1 cellular context compared by ENCODE assay signal in the genomic region with DNA sequence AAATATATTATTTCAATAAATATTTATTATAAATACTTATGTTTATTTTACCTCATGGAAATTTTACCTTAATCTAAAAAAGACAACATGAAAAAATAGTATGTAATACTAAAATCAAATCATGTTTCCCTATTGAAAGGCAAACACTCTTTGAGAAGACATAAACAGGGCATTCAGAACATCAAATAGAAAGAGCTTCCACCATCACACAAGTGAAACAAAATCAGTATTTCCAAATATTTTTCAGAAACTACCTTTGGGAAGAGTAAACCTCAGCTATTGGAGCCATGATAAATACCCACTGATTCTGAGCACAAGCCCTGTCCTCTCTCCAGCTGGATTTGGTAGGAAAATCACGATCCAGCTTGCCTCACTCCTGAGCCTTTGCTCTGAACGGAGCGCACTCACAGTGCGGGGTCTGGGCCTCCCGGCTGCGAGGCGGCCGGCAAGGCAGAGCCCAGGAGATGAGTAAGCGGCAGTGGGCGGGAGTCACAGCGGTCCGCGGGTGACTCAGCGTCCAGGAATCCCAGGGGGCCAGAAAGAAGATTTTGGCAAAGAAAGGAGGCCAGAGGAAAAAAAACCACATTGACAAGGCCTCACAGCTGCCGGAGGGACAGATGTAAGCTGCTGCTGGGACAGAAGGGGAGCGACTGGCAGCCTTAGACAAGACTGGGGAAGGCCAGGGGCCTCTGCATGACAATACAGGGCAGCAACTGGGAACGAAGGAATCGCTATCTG.
A peak's percentile ranks its signal among the peaks of the same experiment; 100 is the strongest.
TF ChIP-seq lines count a peak whose summit lies in the region.

No MANE protein-coding gene starts in this region.

TF ChIP-seq in GM12878, 131 proteins besides CTCF, POLR2A, EP300 and RAD21:
- no peak for TF ChIP-seq HDAC2 (IDR thresholded peaks at IDR 0.05)
- TF ChIP-seq, protein P1, sequence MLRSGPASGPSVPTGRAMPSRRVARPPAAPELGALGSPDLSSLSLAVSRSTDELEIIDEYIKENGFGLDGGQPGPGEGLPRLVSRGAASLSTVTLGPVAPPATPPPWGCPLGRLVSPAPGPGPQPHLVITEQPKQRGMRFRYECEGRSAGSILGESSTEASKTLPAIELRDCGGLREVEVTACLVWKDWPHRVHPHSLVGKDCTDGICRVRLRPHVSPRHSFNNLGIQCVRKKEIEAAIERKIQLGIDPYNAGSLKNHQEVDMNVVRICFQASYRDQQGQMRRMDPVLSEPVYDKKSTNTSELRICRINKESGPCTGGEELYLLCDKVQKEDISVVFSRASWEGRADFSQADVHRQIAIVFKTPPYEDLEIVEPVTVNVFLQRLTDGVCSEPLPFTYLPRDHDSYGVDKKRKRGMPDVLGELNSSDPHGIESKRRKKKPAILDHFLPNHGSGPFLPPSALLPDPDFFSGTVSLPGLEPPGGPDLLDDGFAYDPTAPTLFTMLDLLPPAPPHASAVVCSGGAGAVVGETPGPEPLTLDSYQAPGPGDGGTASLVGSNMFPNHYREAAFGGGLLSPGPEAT (IDR thresholded peaks at IDR 0.05; ENCODE audit: low read depth): 0 out of 2 replicates have a peak, but pooled peaks have one; percentile 12
- TF ChIP-seq KDM1A (IDR thresholded peaks at IDR 0.05; ENCODE audit: borderline replicate concordance): no peak
- 0 out of 4 replicates have a peak, but pooled peaks of 1 of the 2 experiments have one; percentile 11 for TF ChIP-seq BHLHE40 (IDR thresholded peaks at IDR 0.05; ENCODE audit: borderline replicate concordance in 1 of 2, low read depth in 2 of 2, low read length in 1 of 2)
- TF ChIP-seq TCF12 (IDR thresholded peaks at IDR 0.05; ENCODE audit: low read depth, low read length): peak; percentile 47; the same call in 1 of the 2 replicates
- peak; percentile 90 for TF ChIP-seq DPF2 (IDR thresholded peaks at IDR 0.05)
- peak; percentile 84 for TF ChIP-seq IKZF1 (conservative IDR thresholded peaks at IDR 0.05)
- TF ChIP-seq JUNB (IDR thresholded peaks at IDR 0.05): peak; percentile 30; the same call in 1 of the 2 replicates
- TF ChIP-seq POLR2AphosphoS2 (IDR thresholded peaks at IDR 0.05; ENCODE audit: low read depth, low read length): no peak
- no peak for TF ChIP-seq CREB1 (IDR thresholded peaks at IDR 0.05; ENCODE audit: low read depth)
- TF ChIP-seq, protein P2, sequence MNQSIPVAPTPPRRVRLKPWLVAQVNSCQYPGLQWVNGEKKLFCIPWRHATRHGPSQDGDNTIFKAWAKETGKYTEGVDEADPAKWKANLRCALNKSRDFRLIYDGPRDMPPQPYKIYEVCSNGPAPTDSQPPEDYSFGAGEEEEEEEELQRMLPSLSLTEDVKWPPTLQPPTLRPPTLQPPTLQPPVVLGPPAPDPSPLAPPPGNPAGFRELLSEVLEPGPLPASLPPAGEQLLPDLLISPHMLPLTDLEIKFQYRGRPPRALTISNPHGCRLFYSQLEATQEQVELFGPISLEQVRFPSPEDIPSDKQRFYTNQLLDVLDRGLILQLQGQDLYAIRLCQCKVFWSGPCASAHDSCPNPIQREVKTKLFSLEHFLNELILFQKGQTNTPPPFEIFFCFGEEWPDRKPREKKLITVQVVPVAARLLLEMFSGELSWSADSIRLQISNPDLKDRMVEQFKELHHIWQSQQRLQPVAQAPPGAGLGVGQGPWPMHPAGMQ (IDR thresholded peaks at IDR 0.05; ENCODE audit: borderline replicate concordance): no peak
- TF ChIP-seq ZNF207 (IDR thresholded peaks at IDR 0.05; ENCODE audit: borderline replicate concordance): no peak
- TF ChIP-seq RUNX3 (IDR thresholded peaks at IDR 0.05; ENCODE audit: low read length): 0 out of 2 replicates have a peak, but pooled peaks have one; percentile 33
- TF ChIP-seq BACH1 (IDR thresholded peaks at IDR 0.05; ENCODE audit: borderline replicate concordance): peak; percentile 79; the same call in 1 of the 2 replicates
- peak; percentile 22; the same call in 1 of the 2 replicates for TF ChIP-seq MTA2 (IDR thresholded peaks at IDR 0.05; ENCODE audit: low read depth)
- no peak for TF ChIP-seq STAT1 (conservative IDR thresholded peaks at IDR 0.05)
- TF ChIP-seq, protein P3, sequence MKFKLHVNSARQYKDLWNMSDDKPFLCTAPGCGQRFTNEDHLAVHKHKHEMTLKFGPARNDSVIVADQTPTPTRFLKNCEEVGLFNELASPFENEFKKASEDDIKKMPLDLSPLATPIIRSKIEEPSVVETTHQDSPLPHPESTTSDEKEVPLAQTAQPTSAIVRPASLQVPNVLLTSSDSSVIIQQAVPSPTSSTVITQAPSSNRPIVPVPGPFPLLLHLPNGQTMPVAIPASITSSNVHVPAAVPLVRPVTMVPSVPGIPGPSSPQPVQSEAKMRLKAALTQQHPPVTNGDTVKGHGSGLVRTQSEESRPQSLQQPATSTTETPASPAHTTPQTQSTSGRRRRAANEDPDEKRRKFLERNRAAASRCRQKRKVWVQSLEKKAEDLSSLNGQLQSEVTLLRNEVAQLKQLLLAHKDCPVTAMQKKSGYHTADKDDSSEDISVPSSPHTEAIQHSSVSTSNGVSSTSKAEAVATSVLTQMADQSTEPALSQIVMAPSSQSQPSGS (IDR thresholded peaks at IDR 0.05; ENCODE audit: low read length): peak; percentile 33; the same call in 1 of the 2 replicates
- TF ChIP-seq IKZF2 (IDR thresholded peaks at IDR 0.05): peak; percentile 67 to 69
- TF ChIP-seq MEF2B (IDR thresholded peaks at IDR 0.05; ENCODE audit: partially characterized antibody, poor library complexity, severe bottlenecking): peak; percentile 79
- TF ChIP-seq, protein P4, sequence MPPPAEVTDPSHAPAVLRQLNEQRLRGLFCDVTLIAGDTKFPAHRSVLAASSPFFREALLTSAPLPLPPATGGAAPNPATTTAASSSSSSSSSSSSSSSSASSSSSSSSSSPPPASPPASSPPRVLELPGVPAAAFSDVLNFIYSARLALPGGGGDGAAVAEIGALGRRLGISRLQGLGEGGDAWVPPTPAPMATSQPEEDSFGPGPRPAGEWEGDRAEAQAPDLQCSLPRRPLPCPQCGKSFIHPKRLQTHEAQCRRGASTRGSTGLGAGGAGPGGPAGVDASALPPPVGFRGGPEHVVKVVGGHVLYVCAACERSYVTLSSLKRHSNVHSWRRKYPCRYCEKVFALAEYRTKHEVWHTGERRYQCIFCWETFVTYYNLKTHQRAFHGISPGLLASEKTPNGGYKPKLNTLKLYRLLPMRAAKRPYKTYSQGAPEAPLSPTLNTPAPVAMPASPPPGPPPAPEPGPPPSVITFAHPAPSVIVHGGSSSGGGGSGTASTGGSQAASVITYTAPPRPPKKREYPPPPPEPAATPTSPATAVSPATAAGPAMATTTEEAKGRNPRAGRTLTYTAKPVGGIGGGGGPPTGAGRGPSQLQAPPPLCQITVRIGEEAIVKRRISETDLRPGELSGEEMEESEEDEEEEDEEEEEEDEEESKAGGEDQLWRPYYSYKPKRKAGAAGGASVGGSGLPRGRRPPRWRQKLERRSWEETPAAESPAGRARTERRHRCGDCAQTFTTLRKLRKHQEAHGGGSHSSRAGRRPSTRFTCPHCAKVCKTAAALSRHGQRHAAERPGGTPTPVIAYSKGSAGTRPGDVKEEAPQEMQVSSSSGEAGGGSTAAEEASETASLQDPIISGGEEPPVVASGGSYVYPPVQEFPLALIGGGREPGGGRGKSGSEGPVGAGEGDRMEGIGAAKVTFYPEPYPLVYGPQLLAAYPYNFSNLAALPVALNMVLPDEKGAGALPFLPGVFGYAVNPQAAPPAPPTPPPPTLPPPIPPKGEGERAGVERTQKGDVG (CRISPR knock-in tag; IDR thresholded peaks at IDR 0.05): no peak
- no peak for TF ChIP-seq ZNF384 (IDR thresholded peaks at IDR 0.05; ENCODE audit: borderline replicate concordance, low read depth, low read length)
- TF ChIP-seq KLF5 (IDR thresholded peaks at IDR 0.05; ENCODE audit: partially characterized antibody): no peak
